8 cellular contexts compared by ENCODE assay signal in genomic region chr12:110199360-110200123, GRCh38.
DNase-seq lines count a peak whose midpoint lies in the region; ATAC-seq and TF ChIP-seq lines count a peak whose summit lies in the region.

No MANE protein-coding gene starts in this region.

- peaks cover 7 to 9% of the 10 kb centered on the region in 2 donors for H3K4me1 Mint-ChIP-seq in natural killer cell treated with Interleukin-12 subunit alpha and Interleukin-12 subunit beta and Interleukin-15 and Interleukin-18, amount 100 ng/mL, for 72 hours (ENCODE audit: low read depth in 2 of 2)
- H3K4me1 Mint-ChIP-seq in natural killer cell, result peaks cover 4 to 7% of the 10 kb centered on the region in 2 donors

- H3K36me3 Mint-ChIP-seq in natural killer cell treated with Interleukin-12 subunit alpha and Interleukin-12 subunit beta and Interleukin-15 and Interleukin-18, amount 100 ng/mL, for 72 hours, result no peaks in the 10 kb centered on the region
- H3K36me3 Mint-ChIP-seq in natural killer cell, result no peaks in the 10 kb centered on the region

- CTCF ChIA-PET in RWPE1 (lab: Yijun Ruan, JAX), result no interaction called here

- H3K9me3 Mint-ChIP-seq in natural killer cell treated with Interleukin-12 subunit alpha and Interleukin-12 subunit beta and Interleukin-15 and Interleukin-18, amount 100 ng/mL, for 72 hours, result no peaks in the 10 kb centered on the region
- no peaks in the 10 kb centered on the region for H3K9me3 Mint-ChIP-seq in natural killer cell

- no peak overlapping the region for H3K27ac Mint-ChIP-seq in natural killer cell treated with Interleukin-12 subunit alpha and Interleukin-12 subunit beta and Interleukin-15 and Interleukin-18, amount 100 ng/mL, for 72 hours
- H3K27ac Mint-ChIP-seq in natural killer cell, result no peak overlapping the region

- ATAC-seq in natural killer cell treated with Interleukin-12 subunit alpha and Interleukin-12 subunit beta and Interleukin-15 and Interleukin-18, amount 100 ng/mL, for 72 hours, result peak in 1 of 2 donors; percentile 75
- ATAC-seq in natural killer cell, result no peak
- no peak for ATAC-seq in GM19397 (IDR thresholded peaks at IDR 0.05; ENCODE audit: unreplicated experiment)
- no peak for ATAC-seq in HG02588 (IDR thresholded peaks at IDR 0.05; ENCODE audit: unreplicated experiment)
- no peak for ATAC-seq in GM21528 (IDR thresholded peaks at IDR 0.05; ENCODE audit: low FRiP score, unreplicated experiment)

- intact Hi-C loops in natural killer cell (cut with micrococcal nuclease), result no loop called here

- TF ChIP-seq CTCF in natural killer cell (IDR thresholded peaks at IDR 0.05), result no peak
- TF ChIP-seq CTCF in RWPE1 (conservative IDR thresholded peaks at IDR 0.05; ENCODE audit: low read depth), result no peak

- H3K27ac ChIP-seq in RWPE1, result no peak overlapping the region

- no peak for DNase-seq in natural killer cell treated with Interleukin-12 subunit alpha and Interleukin-12 subunit beta and Interleukin-15 and Interleukin-18, amount 100 ng/mL, for 72 hours (ENCODE audit: low spot score)
- DNase-seq in natural killer cell (no peak), RWPE1 (ENCODE audit: low spot score) (peak; percentile 2), fibroblast of the conjunctiva (ENCODE audit: low read depth) (peak; percentile 61), stromal cell of bone marrow (ENCODE audit: low read depth) (peak; percentile 60)

- POLR2A ChIA-PET in RWPE1 (lab: Yijun Ruan, JAX; ENCODE audit: low non-redundant PET), result no interaction called here

- peaks cover 0 to 7% of the 10 kb centered on the region in 2 donors for H3K27me3 Mint-ChIP-seq in natural killer cell treated with Interleukin-12 subunit alpha and Interleukin-12 subunit beta and Interleukin-15 and Interleukin-18, amount 100 ng/mL, for 72 hours
- H3K27me3 Mint-ChIP-seq in natural killer cell (ENCODE audit: low read depth in 2 of 2), result peaks cover 0 to 20% of the 10 kb centered on the region in 2 donors

- H3K4me3 Mint-ChIP-seq in natural killer cell treated with Interleukin-12 subunit alpha and Interleukin-12 subunit beta and Interleukin-15 and Interleukin-18, amount 100 ng/mL, for 72 hours, result peak overlapping the region; percentile 40
- H3K4me3 Mint-ChIP-seq in natural killer cell, result no peak overlapping the region

Comparison
In these comparisons a context has a peak if more than half of its experiments do, and no peak if none do; other contexts are left out.
1. DNase-seq: peak in RWPE1 (single experiment), fibroblast of the conjunctiva (single experiment) and stromal cell of bone marrow (single experiment); none in natural killer cell treated with Interleukin-12 subunit alpha and Interleukin-12 subunit beta and Interleukin-15 and Interleukin-18, amount 100 ng/mL, for 72 hours (single experiment) and natural killer cell (single experiment).